ENCODE assay signal across 13 cellular contexts in the genomic region with DNA sequence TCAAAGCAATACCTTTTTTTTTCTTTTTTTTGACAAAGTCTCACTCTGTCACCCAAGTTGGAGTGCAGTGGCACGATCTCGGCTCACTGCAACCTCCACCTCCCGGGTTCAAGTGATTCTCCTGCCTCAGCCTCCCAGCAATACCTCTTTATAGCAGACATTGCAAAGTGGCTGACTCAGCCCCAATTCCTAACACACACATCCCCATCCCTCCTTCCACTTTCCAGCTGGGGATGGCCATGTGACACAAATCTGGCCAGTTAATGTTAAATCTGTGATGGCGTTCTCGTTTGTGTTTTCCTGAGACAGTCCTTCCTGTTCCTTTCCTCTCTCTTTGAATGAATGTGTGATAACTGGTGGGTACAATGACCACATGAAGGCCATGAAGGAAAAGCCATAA.
A peak's percentile ranks its signal among the peaks of the same experiment; 100 is the strongest.
DNase-seq lines count a peak whose midpoint lies in the region; ATAC-seq and TF ChIP-seq lines count a peak whose summit lies in the region.
"Had no signal": no experiment of that assay in that cellular context is flagged by ENCODE, and none has a peak within 500 bp of the region (broad histone marks: within the 10 kb centered on the region; RNA-seq: fewer than 3 reads in every experiment).

No MANE protein-coding gene starts in this region.

- peak overlapping the region; percentile 33 for H3K27ac Mint-ChIP-seq in nephron progenitor cell
- H3K27ac Mint-ChIP-seq: HFFc6 had no signal

- H3K27ac ChIP-seq in left ventricle myocardium inferior (replicated peaks) (peak overlapping the region; percentile 49), ovary (no peak overlapping the region), body of pancreas (peak overlapping the region in 2 of 4 donors; percentile 81 to 91)

- DNase-seq in Right ventricle myocardium superior (no peak), cardiac septum (ENCODE audit: low spot score) (no peak), left ventricle myocardium inferior (no peak), nephron progenitor cell (no peak), BE2C (no peak), ovary (no peak), putamen (ENCODE audit: low spot score) (no peak), body of pancreas (no peak)
- DNase-seq: 8988T, C1 segment of cervical spinal cord, HFFc6, NCI-H1930, NCI-H774 had no signal

- peaks cover 53% of the 10 kb centered on the region for H3K4me1 Mint-ChIP-seq in nephron progenitor cell

- no peaks in the 10 kb centered on the region for H3K27me3 ChIP-seq in left ventricle myocardium inferior (ENCODE audit: low read depth)
- H3K27me3 ChIP-seq in BE2C = no peaks in the 10 kb centered on the region
- no peaks in the 10 kb centered on the region for H3K27me3 ChIP-seq in ovary
- H3K27me3 ChIP-seq in body of pancreas = no peaks in the 10 kb centered on the region

- H3K4me1 ChIP-seq in left ventricle myocardium inferior = peaks cover 38% of the 10 kb centered on the region
- H3K4me1 ChIP-seq in BE2C = peaks cover 42% of the 10 kb centered on the region
- peaks cover 18% of the 10 kb centered on the region for H3K4me1 ChIP-seq in ovary (ENCODE audit: insufficient read depth)
- H3K4me1 ChIP-seq in body of pancreas = peaks cover 51% of the 10 kb centered on the region

- peaks cover 49% of the 10 kb centered on the region for H3K9me3 Mint-ChIP-seq in nephron progenitor cell

- no peak for TF ChIP-seq EP300 in ovary (IDR thresholded peaks at IDR 0.05)

- no peaks in the 10 kb centered on the region for H3K27me3 Mint-ChIP-seq in nephron progenitor cell (ENCODE audit: low read depth, poor library complexity)

- H3K9me3 ChIP-seq in left ventricle myocardium inferior (replicated peaks) = peaks cover 24% of the 10 kb centered on the region
- H3K9me3 ChIP-seq in BE2C = no peaks in the 10 kb centered on the region; the same call in 1 of the 2 replicates
- no peaks in the 10 kb centered on the region for H3K9me3 ChIP-seq in ovary
- peaks cover 0 to 9% (median 0%) of the 10 kb centered on the region in 3 donors for H3K9me3 ChIP-seq in body of pancreas

- H3K4me3 ChIP-seq in left ventricle myocardium inferior (no peak overlapping the region), BE2C (ENCODE audit: low read depth, low read length) (no peak overlapping the region), ovary (no peak overlapping the region), body of pancreas (no peak overlapping the region)

- intact Hi-C loops in Right ventricle myocardium superior (cut with DNase I) = no loop called here
- intact Hi-C loops in cardiac septum (cut with DNase I) = loop anchor here (5.0 kb wide), 1 partner anchor 274 kb away; the partner anchor contains the start of gene KLF3
- intact Hi-C loops in left ventricle myocardium inferior (cut with micrococcal nuclease) = no loop called here
- intact Hi-C loops in ovary (cut with DNase I) = no loop called here
- intact Hi-C loops in body of pancreas (cut with DNase I) = no loop called here

- H3K4me3 Mint-ChIP-seq in nephron progenitor cell = no peak overlapping the region
- H3K4me3 Mint-ChIP-seq: HFFc6 had no signal

- TF ChIP-seq CTCF in left ventricle myocardium inferior (IDR thresholded peaks at IDR 0.05; ENCODE audit: borderline replicate concordance) = no peak
- no peak for TF ChIP-seq CTCF in nephron progenitor cell (IDR thresholded peaks at IDR 0.05)
- no peak for TF ChIP-seq CTCF in BE2C (IDR thresholded peaks at IDR 0.05; ENCODE audit: low read depth, low read length)
- no peak for TF ChIP-seq CTCF in ovary (IDR thresholded peaks at IDR 0.05)
- no peak for TF ChIP-seq CTCF in body of pancreas (IDR thresholded peaks at IDR 0.05)

- WGBS in ovary, 3 donors = 54 to 64% (median 57%) methylated on average over 5 of the region's 5 CpGs
- WGBS in body of pancreas, 2 donors = 82 to 86% methylated on average over 5 of the region's 5 CpGs

- peak; percentile 30 for ATAC-seq in Right ventricle myocardium superior (ENCODE audit: poor library complexity)
- no peak for ATAC-seq in body of pancreas

- H3K36me3 Mint-ChIP-seq in nephron progenitor cell (ENCODE audit: low read depth) = peaks cover 28% of the 10 kb centered on the region

- no peaks in the 10 kb centered on the region for H3K36me3 ChIP-seq in left ventricle myocardium inferior
- H3K36me3 ChIP-seq in BE2C = no peaks in the 10 kb centered on the region
- no peaks in the 10 kb centered on the region for H3K36me3 ChIP-seq in ovary
- no peaks in the 10 kb centered on the region for H3K36me3 ChIP-seq in body of pancreas (replicated peaks in 1 of 2; ENCODE audit: insufficient read depth in 1 of 2, low read depth in 2 of 2)

- TF ChIP-seq POLR2A in ovary (IDR thresholded peaks at IDR 0.05) = no peak
- TF ChIP-seq POLR2A in body of pancreas (IDR thresholded peaks at IDR 0.05) = no peak
